1 cellular context compared by ENCODE assay signal in the genomic region with DNA sequence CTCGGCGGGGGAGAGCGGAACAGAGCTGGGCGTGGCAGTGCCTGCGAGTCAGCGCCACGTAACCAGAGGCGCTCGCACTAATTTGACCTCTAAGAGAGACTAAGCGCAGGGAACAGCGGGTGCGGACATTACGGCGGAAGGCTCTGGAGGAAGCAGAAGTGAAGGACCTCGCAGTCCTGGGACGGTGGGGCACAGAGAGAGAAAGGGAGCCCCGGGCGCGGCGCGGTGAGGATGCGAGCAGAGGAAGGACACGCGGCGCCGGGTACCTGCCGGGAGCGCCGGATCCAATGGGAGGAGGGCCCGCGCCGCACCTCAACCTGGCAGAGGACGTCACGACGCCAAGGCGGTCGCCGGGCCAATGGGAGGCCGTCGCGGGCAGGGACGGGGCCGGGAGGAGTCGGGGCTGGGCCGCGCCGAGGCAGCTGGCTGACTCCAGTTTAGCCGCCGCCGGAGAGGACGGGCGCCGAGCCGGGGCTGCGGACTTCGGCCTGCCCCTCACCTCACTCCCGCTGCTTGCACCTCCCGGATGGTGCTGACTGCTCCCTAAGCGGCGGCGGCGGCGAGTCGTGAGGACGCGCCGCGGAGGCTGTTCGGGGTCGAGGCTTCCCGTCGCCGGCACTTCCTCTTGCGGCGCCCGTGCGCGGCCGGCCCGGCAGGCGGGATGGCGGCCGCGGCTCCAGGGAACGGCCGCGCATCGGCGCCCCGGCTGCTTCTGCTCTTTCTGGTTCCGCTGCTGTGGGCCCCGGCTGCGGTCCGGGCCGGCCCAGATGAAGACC.
A peak's percentile ranks its signal among the peaks of the same experiment; 100 is the strongest.
TF ChIP-seq lines count a peak whose summit lies in the region.

A gene with protein sequence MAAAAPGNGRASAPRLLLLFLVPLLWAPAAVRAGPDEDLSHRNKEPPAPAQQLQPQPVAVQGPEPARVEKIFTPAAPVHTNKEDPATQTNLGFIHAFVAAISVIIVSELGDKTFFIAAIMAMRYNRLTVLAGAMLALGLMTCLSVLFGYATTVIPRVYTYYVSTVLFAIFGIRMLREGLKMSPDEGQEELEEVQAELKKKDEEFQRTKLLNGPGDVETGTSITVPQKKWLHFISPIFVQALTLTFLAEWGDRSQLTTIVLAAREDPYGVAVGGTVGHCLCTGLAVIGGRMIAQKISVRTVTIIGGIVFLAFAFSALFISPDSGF (plus strand): TSS at position 429 of the 776 bp plus-strand sequence. CDS start 233 bp downstream, at position 662.

TF ChIP-seq in WTC11, 78 proteins besides CTCF, POLR2A, EP300 and RAD21 (continued from another document):
- TF ChIP-seq ZNF416 (CRISPR knock-in tag; IDR thresholded peaks at IDR 0.05) (no peak), GABPB1 (CRISPR knock-in tag; IDR thresholded peaks at IDR 0.05) (no peak), ZNF263 (CRISPR knock-in tag; IDR thresholded peaks at IDR 0.05; ENCODE audit: low read depth) (no peak), ATF1 (CRISPR knock-in tag; IDR thresholded peaks at IDR 0.05) (no peak), JUN (CRISPR knock-in tag; IDR thresholded peaks at IDR 0.05) (0 out of 2 replicates have a peak, but pooled peaks have one; percentile 46), SMAD3 (CRISPR knock-in tag; IDR thresholded peaks at IDR 0.05; ENCODE audit: borderline replicate concordance) (no peak; the same call in 1 of the 2 replicates), FOXJ3 (CRISPR knock-in tag; IDR thresholded peaks at IDR 0.05; ENCODE audit: borderline replicate concordance) (no peak), MXD4 (CRISPR knock-in tag; IDR thresholded peaks at IDR 0.05; ENCODE audit: borderline replicate concordance) (no peak), ZBTB21 (CRISPR knock-in tag; IDR thresholded peaks at IDR 0.05; ENCODE audit: borderline replicate concordance) (no peak), ZNF396 (CRISPR knock-in tag; IDR thresholded peaks at IDR 0.05; ENCODE audit: borderline replicate concordance) (no peak)
- TF ChIP-seq, protein P1, sequence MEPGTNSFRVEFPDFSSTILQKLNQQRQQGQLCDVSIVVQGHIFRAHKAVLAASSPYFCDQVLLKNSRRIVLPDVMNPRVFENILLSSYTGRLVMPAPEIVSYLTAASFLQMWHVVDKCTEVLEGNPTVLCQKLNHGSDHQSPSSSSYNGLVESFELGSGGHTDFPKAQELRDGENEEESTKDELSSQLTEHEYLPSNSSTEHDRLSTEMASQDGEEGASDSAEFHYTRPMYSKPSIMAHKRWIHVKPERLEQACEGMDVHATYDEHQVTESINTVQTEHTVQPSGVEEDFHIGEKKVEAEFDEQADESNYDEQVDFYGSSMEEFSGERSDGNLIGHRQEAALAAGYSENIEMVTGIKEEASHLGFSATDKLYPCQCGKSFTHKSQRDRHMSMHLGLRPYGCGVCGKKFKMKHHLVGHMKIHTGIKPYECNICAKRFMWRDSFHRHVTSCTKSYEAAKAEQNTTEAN (CRISPR knock-in tag; IDR thresholded peaks at IDR 0.05), result 0 out of 2 replicates have a peak, but pooled peaks have one; percentile 61
- TF ChIP-seq, protein P2, sequence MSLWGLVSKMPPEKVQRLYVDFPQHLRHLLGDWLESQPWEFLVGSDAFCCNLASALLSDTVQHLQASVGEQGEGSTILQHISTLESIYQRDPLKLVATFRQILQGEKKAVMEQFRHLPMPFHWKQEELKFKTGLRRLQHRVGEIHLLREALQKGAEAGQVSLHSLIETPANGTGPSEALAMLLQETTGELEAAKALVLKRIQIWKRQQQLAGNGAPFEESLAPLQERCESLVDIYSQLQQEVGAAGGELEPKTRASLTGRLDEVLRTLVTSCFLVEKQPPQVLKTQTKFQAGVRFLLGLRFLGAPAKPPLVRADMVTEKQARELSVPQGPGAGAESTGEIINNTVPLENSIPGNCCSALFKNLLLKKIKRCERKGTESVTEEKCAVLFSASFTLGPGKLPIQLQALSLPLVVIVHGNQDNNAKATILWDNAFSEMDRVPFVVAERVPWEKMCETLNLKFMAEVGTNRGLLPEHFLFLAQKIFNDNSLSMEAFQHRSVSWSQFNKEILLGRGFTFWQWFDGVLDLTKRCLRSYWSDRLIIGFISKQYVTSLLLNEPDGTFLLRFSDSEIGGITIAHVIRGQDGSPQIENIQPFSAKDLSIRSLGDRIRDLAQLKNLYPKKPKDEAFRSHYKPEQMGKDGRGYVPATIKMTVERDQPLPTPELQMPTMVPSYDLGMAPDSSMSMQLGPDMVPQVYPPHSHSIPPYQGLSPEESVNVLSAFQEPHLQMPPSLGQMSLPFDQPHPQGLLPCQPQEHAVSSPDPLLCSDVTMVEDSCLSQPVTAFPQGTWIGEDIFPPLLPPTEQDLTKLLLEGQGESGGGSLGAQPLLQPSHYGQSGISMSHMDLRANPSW (CRISPR knock-in tag; conservative IDR thresholded peaks at IDR 0.05; ENCODE audit: low read depth), result no peak
- TF ChIP-seq, protein P3, sequence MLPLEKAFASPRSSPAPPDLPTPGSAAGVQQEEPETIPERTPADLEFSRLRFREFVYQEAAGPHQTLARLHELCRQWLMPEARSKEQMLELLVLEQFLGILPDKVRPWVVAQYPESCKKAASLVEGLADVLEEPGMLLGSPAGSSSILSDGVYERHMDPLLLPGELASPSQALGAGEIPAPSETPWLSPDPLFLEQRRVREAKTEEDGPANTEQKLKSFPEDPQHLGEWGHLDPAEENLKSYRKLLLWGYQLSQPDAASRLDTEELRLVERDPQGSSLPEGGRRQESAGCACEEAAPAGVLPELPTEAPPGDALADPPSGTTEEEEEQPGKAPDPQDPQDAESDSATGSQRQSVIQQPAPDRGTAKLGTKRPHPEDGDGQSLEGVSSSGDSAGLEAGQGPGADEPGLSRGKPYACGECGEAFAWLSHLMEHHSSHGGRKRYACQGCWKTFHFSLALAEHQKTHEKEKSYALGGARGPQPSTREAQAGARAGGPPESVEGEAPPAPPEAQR (CRISPR knock-in tag; IDR thresholded peaks at IDR 0.05), result no peak
- TF ChIP-seq, protein P4, sequence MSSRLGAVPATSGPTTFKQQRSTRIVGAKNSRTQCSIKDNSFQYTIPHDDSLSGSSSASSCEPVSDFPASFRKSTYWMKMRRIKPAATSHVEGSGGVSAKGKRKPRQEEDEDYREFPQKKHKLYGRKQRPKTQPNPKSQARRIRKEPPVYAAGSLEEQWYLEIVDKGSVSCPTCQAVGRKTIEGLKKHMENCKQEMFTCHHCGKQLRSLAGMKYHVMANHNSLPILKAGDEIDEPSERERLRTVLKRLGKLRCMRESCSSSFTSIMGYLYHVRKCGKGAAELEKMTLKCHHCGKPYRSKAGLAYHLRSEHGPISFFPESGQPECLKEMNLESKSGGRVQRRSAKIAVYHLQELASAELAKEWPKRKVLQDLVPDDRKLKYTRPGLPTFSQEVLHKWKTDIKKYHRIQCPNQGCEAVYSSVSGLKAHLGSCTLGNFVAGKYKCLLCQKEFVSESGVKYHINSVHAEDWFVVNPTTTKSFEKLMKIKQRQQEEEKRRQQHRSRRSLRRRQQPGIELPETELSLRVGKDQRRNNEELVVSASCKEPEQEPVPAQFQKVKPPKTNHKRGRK (CRISPR knock-in tag; IDR thresholded peaks at IDR 0.05; ENCODE audit: borderline replicate concordance), result 0 out of 2 replicates have a peak, but pooled peaks have one; percentile 10
- TF ChIP-seq, protein P5, sequence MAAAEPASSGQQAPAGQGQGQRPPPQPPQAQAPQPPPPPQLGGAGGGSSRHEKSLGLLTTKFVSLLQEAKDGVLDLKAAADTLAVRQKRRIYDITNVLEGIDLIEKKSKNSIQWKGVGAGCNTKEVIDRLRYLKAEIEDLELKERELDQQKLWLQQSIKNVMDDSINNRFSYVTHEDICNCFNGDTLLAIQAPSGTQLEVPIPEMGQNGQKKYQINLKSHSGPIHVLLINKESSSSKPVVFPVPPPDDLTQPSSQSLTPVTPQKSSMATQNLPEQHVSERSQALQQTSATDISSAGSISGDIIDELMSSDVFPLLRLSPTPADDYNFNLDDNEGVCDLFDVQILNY (CRISPR knock-in tag; IDR thresholded peaks at IDR 0.05), result peak; percentile 85
- TF ChIP-seq, protein P6, sequence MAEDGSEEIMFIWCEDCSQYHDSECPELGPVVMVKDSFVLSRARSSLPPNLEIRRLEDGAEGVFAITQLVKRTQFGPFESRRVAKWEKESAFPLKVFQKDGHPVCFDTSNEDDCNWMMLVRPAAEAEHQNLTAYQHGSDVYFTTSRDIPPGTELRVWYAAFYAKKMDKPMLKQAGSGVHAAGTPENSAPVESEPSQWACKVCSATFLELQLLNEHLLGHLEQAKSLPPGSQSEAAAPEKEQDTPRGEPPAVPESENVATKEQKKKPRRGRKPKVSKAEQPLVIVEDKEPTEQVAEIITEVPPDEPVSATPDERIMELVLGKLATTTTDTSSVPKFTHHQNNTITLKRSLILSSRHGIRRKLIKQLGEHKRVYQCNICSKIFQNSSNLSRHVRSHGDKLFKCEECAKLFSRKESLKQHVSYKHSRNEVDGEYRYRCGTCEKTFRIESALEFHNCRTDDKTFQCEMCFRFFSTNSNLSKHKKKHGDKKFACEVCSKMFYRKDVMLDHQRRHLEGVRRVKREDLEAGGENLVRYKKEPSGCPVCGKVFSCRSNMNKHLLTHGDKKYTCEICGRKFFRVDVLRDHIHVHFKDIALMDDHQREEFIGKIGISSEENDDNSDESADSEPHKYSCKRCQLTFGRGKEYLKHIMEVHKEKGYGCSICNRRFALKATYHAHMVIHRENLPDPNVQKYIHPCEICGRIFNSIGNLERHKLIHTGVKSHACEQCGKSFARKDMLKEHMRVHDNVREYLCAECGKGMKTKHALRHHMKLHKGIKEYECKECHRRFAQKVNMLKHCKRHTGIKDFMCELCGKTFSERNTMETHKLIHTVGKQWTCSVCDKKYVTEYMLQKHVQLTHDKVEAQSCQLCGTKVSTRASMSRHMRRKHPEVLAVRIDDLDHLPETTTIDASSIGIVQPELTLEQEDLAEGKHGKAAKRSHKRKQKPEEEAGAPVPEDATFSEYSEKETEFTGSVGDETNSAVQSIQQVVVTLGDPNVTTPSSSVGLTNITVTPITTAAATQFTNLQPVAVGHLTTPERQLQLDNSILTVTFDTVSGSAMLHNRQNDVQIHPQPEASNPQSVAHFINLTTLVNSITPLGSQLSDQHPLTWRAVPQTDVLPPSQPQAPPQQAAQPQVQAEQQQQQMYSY (CRISPR knock-in tag; IDR thresholded peaks at IDR 0.05), result no peak
